ENCODE assay signal across 9 cellular contexts in genomic region chr6:136989591-136990578, GRCh38. TPM values are rescaled to one million over a fixed set of nuclear protein-coding genes. Genes with fewer than 3 reads are reported as not detected.
DNase-seq lines count a peak whose midpoint lies in the region; ATAC-seq and TF ChIP-seq lines count a peak whose summit lies in the region.
"Had no signal": no experiment of that assay in that cellular context is flagged by ENCODE, and none has a peak within 500 bp of the region (broad histone marks: within the 10 kb centered on the region; RNA-seq: fewer than 3 reads in every experiment).

No MANE protein-coding gene starts in this region.

- H3K27ac Mint-ChIP-seq in endothelial cell (ENCODE audit: unreplicated experiment) (no peak overlapping the region), nephron (peak overlapping the region in 1 of 3 experiments; percentile 24)

- peaks cover 37% of the 10 kb centered on the region for H3K27me3 ChIP-seq in AG04450 (ENCODE audit: control insufficient read depth, insufficient read depth, low read length)

- H3K27ac ChIP-seq in AG04450 (ENCODE audit: low read depth, low read length): no peak overlapping the region

- H3K4me3 Mint-ChIP-seq in endothelial cell (ENCODE audit: unreplicated experiment): peak overlapping the region; percentile 82
- peak overlapping the region; percentile 84 to 91 (median 89) for H3K4me3 Mint-ChIP-seq in nephron

- CTCF ChIA-PET in AG04450 (lab: Charles Lee): interaction anchor here (0.7 kb wide), 1 partner anchor 24 kb away, joined by 3 read pairs; no protein-coding TSS in a partner anchor

- H3K9me3 Mint-ChIP-seq in endothelial cell (ENCODE audit: unreplicated experiment) (no peaks in the 10 kb centered on the region), nephron (no peaks in the 10 kb centered on the region)

- no peaks in the 10 kb centered on the region for H3K9me3 ChIP-seq in AG04450 (ENCODE audit: control insufficient read depth, insufficient read depth, low read length)

- TF ChIP-seq CTCF in AG04450 (IDR thresholded peaks at IDR 0.05; ENCODE audit: low read depth, low read length) (no peak), endothelial cell (IDR thresholded peaks at IDR 0.05; ENCODE audit: unreplicated experiment) (no peak), nephron (IDR thresholded peaks at IDR 0.05; ENCODE audit: unreplicated experiment in 3 of 3) (no peak)

- DNase-seq in AG04450 (ENCODE audit: low read depth, low spot score) (no peak), NCI-H1694 (lab: John Stamatoyannopoulos, UW) (peak; percentile 52), endothelial cell (ENCODE audit: low spot score) (peak; percentile 24), SKM-1 (lab: John Stamatoyannopoulos, UW; ENCODE audit: unreplicated experiment) (no peak), NCI-H2196 (lab: John Stamatoyannopoulos, UW; ENCODE audit: unreplicated experiment) (no peak)

- ATAC-seq in HG03521 (IDR thresholded peaks at IDR 0.05; ENCODE audit: unreplicated experiment): no peak
- ATAC-seq in HG03280 (IDR thresholded peaks at IDR 0.05; ENCODE audit: unreplicated experiment): no peak

- POLR2A ChIA-PET in AG04450 (lab: Yijun Ruan, JAX): no interaction called here

- H3K36me3 Mint-ChIP-seq in endothelial cell (ENCODE audit: low read depth, unreplicated experiment) (no peaks in the 10 kb centered on the region), nephron (ENCODE audit: low read depth) (no peaks in the 10 kb centered on the region)

- H3K4me3 ChIP-seq in AG04450 (ENCODE audit: low read depth, low read length): peak overlapping the region; percentile 27

- H3K4me1 Mint-ChIP-seq in endothelial cell (ENCODE audit: unreplicated experiment): peaks cover 12% of the 10 kb centered on the region
- H3K4me1 Mint-ChIP-seq in nephron: peaks cover 20% of the 10 kb centered on the region

- H3K27me3 Mint-ChIP-seq in endothelial cell (ENCODE audit: unreplicated experiment) (no peaks in the 10 kb centered on the region), nephron (ENCODE audit: low read depth) (peaks cover 34% of the 10 kb centered on the region)

RNA-seq across cellular contexts. Expression of gene IL20RA, which starts 54.9 kb away (rescaled TPM):
- polyA plus RNA-seq in AG04450 (2011; rRNA removed): 0.09 TPM in 1 of 2 replicates, not detected in the other
- not detected in 2 replicates for polyA minus RNA-seq in AG04450 (2011; rRNA and poly(A)+ RNA removed)
- total RNA-seq in endothelial cell (ENCODE audit: unreplicated experiment): 0.10 TPM
- total RNA-seq: RPMI7951 had no signal

Comparison
In these comparisons a context has a peak if more than half of its experiments do, and no peak if none do; other contexts are left out.
1. DNase-seq: peak in NCI-H1694 (single experiment) and endothelial cell (single experiment); none in AG04450 (single experiment), SKM-1 (single experiment) and NCI-H2196 (single experiment).